ENCODE assay signal across 1 cellular context in genomic region chr11:560305-561147, GRCh38.
TF ChIP-seq lines count a peak whose summit lies in the region.

LMNTD2 (minus strand) TSS chr11:560738; CDS start chr11:560716, 22 bp downstream.
RASSF7 (plus strand) TSS chr11:560970; CDS start chr11:561769, 799 bp downstream.

TF ChIP-seq in GM12878, 131 proteins besides CTCF, POLR2A, EP300 and RAD21 (continued from another document):
- no peak for TF ChIP-seq ZBTB4 (CRISPR knock-in tag; IDR thresholded peaks at IDR 0.05)
- no peak for TF ChIP-seq ZBTB40 (IDR thresholded peaks at IDR 0.05; ENCODE audit: borderline replicate concordance)
- peak; percentile 81 for TF ChIP-seq IRF3 (IDR thresholded peaks at IDR 0.05)
- 0 out of 2 replicates have a peak, but pooled peaks have one; percentile 30 for TF ChIP-seq SIN3A (IDR thresholded peaks at IDR 0.05; ENCODE audit: low read depth, low read length)
- TF ChIP-seq JUND (IDR thresholded peaks at IDR 0.05; ENCODE audit: low read depth, low read length): no peak
- TF ChIP-seq EED (IDR thresholded peaks at IDR 0.05; ENCODE audit: low read depth): no peak
- peak in 1 of 2 experiments; percentile 69; a peak in 1 of 4 replicates for TF ChIP-seq BHLHE40 (IDR thresholded peaks at IDR 0.05; ENCODE audit: borderline replicate concordance in 1 of 2, low read depth in 2 of 2, low read length in 1 of 2)
- no peak for TF ChIP-seq MEF2A (IDR thresholded peaks at IDR 0.05; ENCODE audit: insufficient read depth, low read depth, low read length)
- no peak for TF ChIP-seq EZH2 (IDR thresholded peaks at IDR 0.05; ENCODE audit: borderline replicate concordance, control insufficient read depth, low read depth, low read length)
- no peak for TF ChIP-seq MEF2B (IDR thresholded peaks at IDR 0.05; ENCODE audit: partially characterized antibody, poor library complexity, severe bottlenecking)
- no peak for TF ChIP-seq E4F1 (IDR thresholded peaks at IDR 0.05; ENCODE audit: borderline replicate concordance, partially characterized antibody)
- TF ChIP-seq EGR1 (IDR thresholded peaks at IDR 0.05; ENCODE audit: borderline replicate concordance in 1 of 2, low read depth in 2 of 2, low read length in 2 of 2): peak in 1 of 2 experiments; percentile 72; a peak in 2 of 3 replicates
- TF ChIP-seq IKZF2 (IDR thresholded peaks at IDR 0.05): no peak
